ENCODE assay signal across 10 cellular contexts in the genomic region with DNA sequence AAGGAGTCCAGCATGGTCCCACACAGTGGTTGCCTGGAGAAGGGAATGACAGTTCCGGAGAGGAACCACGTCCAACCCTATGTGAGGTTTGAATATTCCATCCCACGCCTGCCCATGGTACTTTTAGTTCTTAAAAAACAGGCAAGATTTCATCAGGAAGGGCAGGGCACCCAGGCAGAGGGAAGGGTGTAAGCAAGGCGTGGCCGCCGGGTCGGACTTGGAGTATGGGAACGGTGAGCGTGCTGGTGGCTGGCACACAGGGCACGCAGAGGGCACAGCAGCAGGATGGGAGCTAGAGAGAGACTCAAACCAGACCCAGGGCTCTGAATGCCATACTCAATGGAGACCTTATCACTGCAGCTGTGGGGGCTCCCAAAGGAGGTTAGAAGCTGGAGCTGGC. TPM values are rescaled to one million over a fixed set of nuclear protein-coding genes. Genes with fewer than 3 reads are reported as not detected.
DNase-seq lines count a peak whose midpoint lies in the region; ATAC-seq and TF ChIP-seq lines count a peak whose summit lies in the region.
"Had no signal": no experiment of that assay in that cellular context is flagged by ENCODE, and none has a peak within 500 bp of the region (broad histone marks: within the 10 kb centered on the region; RNA-seq: fewer than 3 reads in every experiment).

No MANE protein-coding gene starts in this region.

- ATAC-seq in WTC11: no peak
- ATAC-seq in PC-3: no peak
- ATAC-seq: activated naive CD4-positive, alpha-beta T cell treated with anti-CD3 and anti-CD28 coated beads, Interleukin-2, amount 50 U/mL, for 72 hours had no signal

- POLR2A ChIA-PET in WTC11 (lab: Charles Lee) (no interaction called here), PC-3 (lab: Charles Lee; ENCODE audit: unreplicated experiment) (no interaction called here)

- H3K9me3 ChIP-seq in esophagus muscularis mucosa: no peaks in the 10 kb centered on the region
- H3K9me3 ChIP-seq in tibial nerve: no peaks in the 10 kb centered on the region
- no peaks in the 10 kb centered on the region for H3K9me3 ChIP-seq in PC-3 (ENCODE audit: low read length)

- peaks cover 67 to 91% (median 81%) of the 10 kb centered on the region in 4 donors for H3K4me1 ChIP-seq in esophagus muscularis mucosa
- H3K4me1 ChIP-seq in tibial nerve: peaks cover 9 to 92% (median 76%) of the 10 kb centered on the region in 4 donors
- H3K4me1 ChIP-seq in PC-3 (ENCODE audit: insufficient read depth, low read length): no peaks in the 10 kb centered on the region

- H3K4me1 Mint-ChIP-seq in WTC11: peaks cover 50% of the 10 kb centered on the region
- peaks cover 82% of the 10 kb centered on the region for H3K4me1 Mint-ChIP-seq in nephron

- H3K27me3 Mint-ChIP-seq in WTC11 (ENCODE audit: low read depth) (no peaks in the 10 kb centered on the region), nephron (ENCODE audit: low read depth) (no peaks in the 10 kb centered on the region)

- no peak overlapping the region for H2AFZ ChIP-seq in PC-3 (ENCODE audit: low read length)

- H3K27ac ChIP-seq in esophagus muscularis mucosa (replicated peaks in 1 of 4): peak overlapping the region; percentile 49 to 86 (median 68)
- H3K27ac ChIP-seq in tibial nerve: peak overlapping the region; percentile 82 to 98 (median 88)
- no peak overlapping the region for H3K27ac ChIP-seq in PC-3 (ENCODE audit: low read length)
- H3K27ac ChIP-seq: KMS-11 had no signal

- H3K4me3 ChIP-seq in esophagus muscularis mucosa (no peak overlapping the region), tibial nerve (no peak overlapping the region), PC-3 (ENCODE audit: low read length) (no peak overlapping the region)

- H3K4me2 ChIP-seq in PC-3 (ENCODE audit: low read length): no peak overlapping the region
- H3K4me2 ChIP-seq: KMS-11 had no signal

- no peaks in the 10 kb centered on the region for H3K27me3 ChIP-seq in esophagus muscularis mucosa
- H3K27me3 ChIP-seq in tibial nerve: no peaks in the 10 kb centered on the region
- no peaks in the 10 kb centered on the region for H3K27me3 ChIP-seq in PC-3 (ENCODE audit: low read length)

- intact Hi-C loops in esophagus muscularis mucosa (cut with DNase I): loop anchor here (5.0 kb wide), 1 partner anchor 32 kb away; the partner anchor contains the start of gene FAM53B
- intact Hi-C loops in PC-3 (cut with micrococcal nuclease): no loop called here

- no peak overlapping the region for H3K4me3 Mint-ChIP-seq in WTC11
- no peak overlapping the region for H3K4me3 Mint-ChIP-seq in nephron

- no peaks in the 10 kb centered on the region for H3F3A ChIP-seq in PC-3 (ENCODE audit: low read length, unreplicated experiment)

- TF ChIP-seq EP300 in esophagus muscularis mucosa (IDR thresholded peaks at IDR 0.05) (no peak), tibial nerve (IDR thresholded peaks at IDR 0.05) (peak; percentile 39 to 87)

- no TSS peak for BruUV-seq in PC-3 (replicated peaks; lab: Mats Ljungman, UMichigan)

- TF ChIP-seq CTCF in WTC11 (IDR thresholded peaks at IDR 0.05): no peak
- no peak for TF ChIP-seq CTCF in esophagus muscularis mucosa (IDR thresholded peaks at IDR 0.05)
- no peak for TF ChIP-seq CTCF in nephron (IDR thresholded peaks at IDR 0.05; ENCODE audit: unreplicated experiment in 3 of 3)
- no peak for TF ChIP-seq CTCF in tibial nerve (IDR thresholded peaks at IDR 0.05)
- TF ChIP-seq CTCF in PC-3 (conservative IDR thresholded peaks at IDR 0.05; ENCODE audit: low read depth, low read length): no peak

- no peaks in the 10 kb centered on the region for H3K9me2 ChIP-seq in PC-3 (replicated peaks; ENCODE audit: low read length)

- H3K9me3 Mint-ChIP-seq in WTC11: no peaks in the 10 kb centered on the region
- H3K9me3 Mint-ChIP-seq in nephron: no peaks in the 10 kb centered on the region
- H3K9me3 Mint-ChIP-seq: activated naive CD4-positive, alpha-beta T cell treated with anti-CD3 and anti-CD28 coated beads, Interleukin-2, amount 50 U/mL, for 72 hours had no signal

- no peak for DNase-seq in WTC11 (ENCODE audit: low spot score)
- DNase-seq in esophagus muscularis mucosa (ENCODE audit: extremely low spot score): no peak
- DNase-seq in tibial nerve (ENCODE audit: low spot score in 2 of 2): peak in 1 of 2 donors; percentile 55
- no peak for DNase-seq in 8988T
- no peak for DNase-seq in PC-3
- DNase-seq in NCI-H2107 treated with DMSO at 0.1 percent for 48 hours (lab: John Stamatoyannopoulos, UW; ENCODE audit: unreplicated experiment): no peak
- DNase-seq: activated CD4-positive, alpha-beta T cell treated with anti-CD3 and anti-CD28 coated beads for 1 hour had no signal

- WGBS in esophagus muscularis mucosa: 80% methylated on average over 10 of the region's 10 CpGs
- 56% methylated on average over 10 of the region's 10 CpGs for WGBS in tibial nerve, 2 donors

- H3K79me2 ChIP-seq in PC-3 (ENCODE audit: low read length): 0 out of 2 replicates have a peak, but pooled peaks cover 4% of the 10 kb centered on the region

- no peak for TF ChIP-seq POLR2A in esophagus muscularis mucosa (IDR thresholded peaks at IDR 0.05; ENCODE audit: low read depth)
- TF ChIP-seq POLR2A in tibial nerve (IDR thresholded peaks at IDR 0.05): no peak

- CTCF ChIA-PET in WTC11 (lab: Charles Lee): no interaction called here
- CTCF ChIA-PET in PC-3 (lab: Charles Lee): no interaction called here

- H3K36me3 ChIP-seq in esophagus muscularis mucosa (peaks cover 0 to 13% (median 5%) of the 10 kb centered on the region in 4 donors), tibial nerve (peaks cover 0 to 6% (median 0%) of the 10 kb centered on the region in 3 donors), PC-3 (ENCODE audit: low read depth, low read length) (no peaks in the 10 kb centered on the region)

- no peaks in the 10 kb centered on the region for H4K20me1 ChIP-seq in PC-3 (ENCODE audit: low read length)

- no peak overlapping the region for H3K9ac ChIP-seq in PC-3 (ENCODE audit: low read length)
- H3K9ac ChIP-seq: KMS-11 had no signal

- H3K36me3 Mint-ChIP-seq in WTC11: peaks cover 7% of the 10 kb centered on the region; the same call in 1 of the 2 replicates
- peaks cover 11% of the 10 kb centered on the region for H3K36me3 Mint-ChIP-seq in nephron (ENCODE audit: low read depth)
- H3K36me3 Mint-ChIP-seq: activated naive CD4-positive, alpha-beta T cell treated with anti-CD3 and anti-CD28 coated beads, Interleukin-2, amount 50 U/mL, for 72 hours had no signal

- H3K27ac Mint-ChIP-seq in WTC11: peak overlapping the region; percentile 21
- peak overlapping the region; percentile 96 to 98 (median 97) for H3K27ac Mint-ChIP-seq in nephron
- H3K27ac Mint-ChIP-seq: activated naive CD4-positive, alpha-beta T cell treated with anti-CD3 and anti-CD28 coated beads, Interleukin-2, amount 50 U/mL, for 72 hours had no signal

TF ChIP-seq in WTC11, 78 proteins besides CTCF, POLR2A, EP300 and RAD21 (continues in another document):
- TF ChIP-seq MLX (CRISPR knock-in tag; IDR thresholded peaks at IDR 0.05) (no peak), TCF7 (CRISPR knock-in tag; IDR thresholded peaks at IDR 0.05; ENCODE audit: low read depth) (no peak), GRHL2 (CRISPR knock-in tag; IDR thresholded peaks at IDR 0.05; ENCODE audit: insufficient replicate concordance, severe bottlenecking) (no peak), IRF2 (CRISPR knock-in tag; IDR thresholded peaks at IDR 0.05; ENCODE audit: borderline replicate concordance, low read depth) (no peak), ZBTB21 (CRISPR knock-in tag; IDR thresholded peaks at IDR 0.05; ENCODE audit: borderline replicate concordance) (no peak), ATF2 (CRISPR knock-in tag; IDR thresholded peaks at IDR 0.05; ENCODE audit: borderline replicate concordance, low read depth) (no peak)

RNA-seq across cellular contexts. Expression of gene FAM53B, which starts 34.3 kb away (rescaled TPM):
- 18.7 to 21.3 TPM (median 19.9 TPM) in 3 replicates for total RNA-seq in WTC11 (2021)
- 10 to 100 TPM; 25.2 to 43.3 (median 34.7) TPM for total RNA-seq in esophagus muscularis mucosa
- 10 to 100 TPM; 60.8 to 84.8 (median 78.8) TPM for total RNA-seq in tibial nerve
- 16.5 and 19.4 TPM in 2 replicates for total RNA-seq in PC-3 (2014; rRNA removed)
